ENCODE assay signal across 9 cellular contexts in the genomic region with DNA sequence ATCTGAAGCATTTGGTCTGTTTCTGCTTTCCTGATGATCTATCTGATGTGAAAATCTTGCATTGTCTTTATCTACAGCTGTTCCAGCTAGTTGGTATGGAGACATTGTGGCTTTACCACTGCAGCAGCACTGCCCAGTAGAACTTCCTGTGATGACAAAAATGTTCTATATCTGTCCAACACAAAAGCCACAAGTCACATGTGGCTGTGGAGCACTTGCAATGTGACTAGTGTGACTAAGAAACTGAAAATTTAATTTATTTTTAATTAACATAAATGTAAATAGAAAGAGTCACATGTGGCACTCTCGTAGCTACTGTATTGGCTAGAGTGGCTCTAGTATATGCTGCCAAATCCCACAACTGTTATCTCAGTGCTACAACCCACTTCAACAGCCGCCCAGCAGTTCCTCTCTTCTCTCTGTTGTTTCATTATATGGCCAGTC.
DNase-seq lines count a peak whose midpoint lies in the region; ATAC-seq and TF ChIP-seq lines count a peak whose summit lies in the region.
"Had no signal": no experiment of that assay in that cellular context is flagged by ENCODE, and none has a peak within 500 bp of the region (broad histone marks: within the 10 kb centered on the region; RNA-seq: fewer than 3 reads in every experiment).

No MANE protein-coding gene starts in this region.

- H4K20me1 ChIP-seq in DOHH2 (ENCODE audit: control insufficient read depth, insufficient read depth, low read depth, low read length): no peaks in the 10 kb centered on the region

- DNase-seq in activated CD8-positive, alpha-beta T cell treated with anti-CD3 and anti-CD28 coated beads, Interleukin-2, amount 10 ng/mL, durations not matched to agents 7 days and 5 days: peak; percentile 40
- DNase-seq in transverse colon: peak; percentile 37
- DNase-seq in activated CD4-positive, alpha-beta T cell treated with anti-CD3 and anti-CD28 coated beads for 4 hours: no peak
- DNase-seq in tibial nerve (ENCODE audit: low spot score in 2 of 2): no peak
- no peak for DNase-seq in effector CD4-positive, alpha-beta T cell

- H3K36me3 ChIP-seq in DOHH2 (ENCODE audit: control insufficient read depth, low read length) (peaks cover 4% of the 10 kb centered on the region; the same call in 1 of the 2 replicates), transverse colon (no peaks in the 10 kb centered on the region), tibial nerve (no peaks in the 10 kb centered on the region)

- peak overlapping the region; percentile 84 for H3K4me2 ChIP-seq in DOHH2 (ENCODE audit: low read length)

- TF ChIP-seq CTCF in DOHH2 (IDR thresholded peaks at IDR 0.05; ENCODE audit: low read depth, low read length, poor library complexity, severe bottlenecking) (no peak), transverse colon (IDR thresholded peaks at IDR 0.05) (no peak), tibial nerve (IDR thresholded peaks at IDR 0.05) (no peak)

- no peak for TF ChIP-seq EP300 in transverse colon (IDR thresholded peaks at IDR 0.05; ENCODE audit: low read depth)
- TF ChIP-seq EP300 in tibial nerve (IDR thresholded peaks at IDR 0.05): peak in 1 of 2 donors; percentile 40

- in situ Hi-C loops in transverse colon (cut with MboI; ENCODE audit: low pct_ligation_motif_present in 1 of 4, low pct_unique_long_range_greater_than_20kb in 1 of 4, low sequenced_read_pairs in 3 of 4): no loop called here

- H3K27ac ChIP-seq in DOHH2 (ENCODE audit: low read depth, low read length): peak overlapping the region; percentile 94
- peak overlapping the region in 2 of 4 donors; percentile 17 to 23 for H3K27ac ChIP-seq in transverse colon
- no peak overlapping the region for H3K27ac ChIP-seq in tibial nerve
- H3K27ac ChIP-seq: body of pancreas had no signal

- H3K4me3 Mint-ChIP-seq in activated CD8-positive, alpha-beta T cell treated with anti-CD3 and anti-CD28 coated beads, Interleukin-2, amount 10 ng/mL, durations not matched to agents 7 days and 5 days: no peak overlapping the region

- ATAC-seq in GM19468 (IDR thresholded peaks at IDR 0.05; ENCODE audit: extremely low read depth, unreplicated experiment) (peak; percentile 95), HG03460 (IDR thresholded peaks at IDR 0.05; ENCODE audit: unreplicated experiment) (peak; percentile 83)
- peak; percentile 71 for ATAC-seq in activated CD8-positive, alpha-beta T cell treated with anti-CD3 and anti-CD28 coated beads, Interleukin-2, amount 10 ng/mL, durations not matched to agents 7 days and 5 days
- ATAC-seq: body of pancreas had no signal

- no peak for TF ChIP-seq POLR2A in transverse colon (IDR thresholded peaks at IDR 0.05)
- no peak for TF ChIP-seq POLR2A in tibial nerve (IDR thresholded peaks at IDR 0.05)

- no peaks in the 10 kb centered on the region for H3K9me3 Mint-ChIP-seq in activated CD8-positive, alpha-beta T cell treated with anti-CD3 and anti-CD28 coated beads, Interleukin-2, amount 10 ng/mL, durations not matched to agents 7 days and 5 days (ENCODE audit: insufficient read depth)

- H3K4me3 ChIP-seq in DOHH2 (ENCODE audit: low read length): peak overlapping the region; percentile 53
- H3K4me3 ChIP-seq in transverse colon: no peak overlapping the region
- no peak overlapping the region for H3K4me3 ChIP-seq in tibial nerve
- H3K4me3 ChIP-seq: body of pancreas had no signal

- H3K79me2 ChIP-seq in DOHH2 (ENCODE audit: control insufficient read depth, low read length): no peaks in the 10 kb centered on the region

- peaks cover 9% of the 10 kb centered on the region for H3K27me3 Mint-ChIP-seq in activated CD8-positive, alpha-beta T cell treated with anti-CD3 and anti-CD28 coated beads, Interleukin-2, amount 10 ng/mL, durations not matched to agents 7 days and 5 days (ENCODE audit: low read depth)

- no peaks in the 10 kb centered on the region for H3K9me2 ChIP-seq in DOHH2 (replicated peaks; ENCODE audit: control insufficient read depth, low read length)

- intact Hi-C loops in transverse colon (cut with DNase I; ENCODE audit: low total_unique reads): no loop called here

- no peaks in the 10 kb centered on the region for H3K9me3 ChIP-seq in DOHH2 (ENCODE audit: control insufficient read depth, insufficient read depth, low read length)
- no peaks in the 10 kb centered on the region for H3K9me3 ChIP-seq in transverse colon
- no peaks in the 10 kb centered on the region for H3K9me3 ChIP-seq in tibial nerve
- H3K9me3 ChIP-seq: body of pancreas had no signal

- CTCF ChIA-PET in activated CD8-positive, alpha-beta T cell treated with anti-CD3 and anti-CD28 coated beads, Interleukin-2, amount 10 ng/mL, durations not matched to agents 7 days and 5 days (lab: Charles Lee): interaction anchor here (1.5 kb wide), 1 partner anchor 106 kb away, joined by 5 read pairs; no protein-coding TSS in a partner anchor

- H3K36me3 Mint-ChIP-seq in activated CD8-positive, alpha-beta T cell treated with anti-CD3 and anti-CD28 coated beads, Interleukin-2, amount 10 ng/mL, durations not matched to agents 7 days and 5 days (ENCODE audit: low read depth): no peaks in the 10 kb centered on the region

- H3K27me3 ChIP-seq in DOHH2 (ENCODE audit: control insufficient read depth, low read length): no peaks in the 10 kb centered on the region
- H3K27me3 ChIP-seq in transverse colon: no peaks in the 10 kb centered on the region
- H3K27me3 ChIP-seq in tibial nerve: no peaks in the 10 kb centered on the region
- H3K27me3 ChIP-seq: body of pancreas had no signal

- WGBS in transverse colon (ENCODE audit: low coverage in 1 of 2), 2 donors: 47 to 49% methylated on average over 2 of the region's 2 CpGs
- WGBS in tibial nerve, 2 donors: 67 to 69% methylated on average over 2 of the region's 2 CpGs

- H3K4me1 ChIP-seq in DOHH2 (ENCODE audit: control insufficient read depth, low read length) (peaks cover 64% of the 10 kb centered on the region), transverse colon (no peaks in the 10 kb centered on the region), tibial nerve (peaks cover 0 to 15% (median 5%) of the 10 kb centered on the region in 4 donors)
- H3K4me1 ChIP-seq: body of pancreas had no signal

- H3K4me1 Mint-ChIP-seq in activated CD8-positive, alpha-beta T cell treated with anti-CD3 and anti-CD28 coated beads, Interleukin-2, amount 10 ng/mL, durations not matched to agents 7 days and 5 days (ENCODE audit: low read depth): peaks cover 4% of the 10 kb centered on the region

- H3K27ac Mint-ChIP-seq in activated CD8-positive, alpha-beta T cell treated with anti-CD3 and anti-CD28 coated beads, Interleukin-2, amount 10 ng/mL, durations not matched to agents 7 days and 5 days: no peak overlapping the region

- H3F3A ChIP-seq in DOHH2 (ENCODE audit: control insufficient read depth, insufficient read depth): peaks cover 39% of the 10 kb centered on the region

- POLR2A ChIA-PET in activated CD8-positive, alpha-beta T cell treated with anti-CD3 and anti-CD28 coated beads, Interleukin-2, amount 10 ng/mL, durations not matched to agents 7 days and 5 days (lab: Charles Lee): no interaction called here

Comparison
In these comparisons a context has a peak if more than half of its experiments do, and no peak if none do; other contexts are left out.
1. DNase-seq: peak in activated CD8-positive, alpha-beta T cell treated with anti-CD3 and anti-CD28 coated beads, Interleukin-2, amount 10 ng/mL, durations not matched to agents 7 days and 5 days (single experiment) and transverse colon (single experiment); none in activated CD4-positive, alpha-beta T cell treated with anti-CD3 and anti-CD28 coated beads for 4 hours (0 of 2), tibial nerve (0 of 2) and effector CD4-positive, alpha-beta T cell (single experiment).
2. Peak in every context shown above with its lines, with median percentiles within 50 percentile points of each other: ATAC-seq.